In the genomic region with DNA sequence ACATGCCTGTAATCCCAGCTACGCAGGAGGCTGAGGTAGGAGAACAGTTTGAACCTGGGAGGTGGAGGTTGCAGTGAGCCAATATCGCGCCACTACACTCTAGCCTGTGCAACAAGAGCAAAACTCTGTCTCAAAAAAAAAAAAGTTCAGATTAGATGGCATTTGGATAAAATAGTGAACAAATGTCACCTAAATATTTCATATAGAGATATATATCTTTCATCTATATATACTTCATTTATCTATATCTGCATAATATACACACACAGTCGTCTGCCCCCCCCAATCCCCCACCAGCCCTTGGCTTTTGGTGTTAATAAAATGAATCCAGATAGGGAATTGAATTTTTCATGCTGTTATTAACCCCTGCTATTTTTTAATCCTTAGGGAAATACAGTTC, we compare ENCODE assay signal across 8 cellular contexts. TPM values are rescaled to one million over a fixed set of nuclear protein-coding genes. Genes with fewer than 3 reads are reported as not detected.
DNase-seq lines count a peak whose midpoint lies in the region; ATAC-seq and TF ChIP-seq lines count a peak whose summit lies in the region.

No MANE protein-coding gene starts in this region.

- H3K4me2 ChIP-seq in OCI-LY1 (ENCODE audit: low read length) (peak overlapping the region; percentile 94), neuronal stem cell (ENCODE audit: insufficient read depth, low read length, poor library complexity, severe bottlenecking) (no peak overlapping the region)

- H2BK120ac ChIP-seq in neuronal stem cell (ENCODE audit: low read depth, low read length), result no peak overlapping the region

- H2AK5ac ChIP-seq in neuronal stem cell (ENCODE audit: low read depth, low read length), result no peak overlapping the region

- intact Hi-C loops in CD4-positive, alpha-beta T cell (cut with DNase I, micrococcal nuclease), result loop anchor here in 1 of 2 experiments (10.0 kb wide), 1 partner anchor 552 kb away; no protein-coding TSS in a partner anchor
- intact Hi-C loops in ovary (cut with DNase I), result no loop called here

- no peak for TF ChIP-seq POLR2A in ovary (IDR thresholded peaks at IDR 0.05)

- no peak for TF ChIP-seq CTCF in CD4-positive, alpha-beta T cell (IDR thresholded peaks at IDR 0.05)
- TF ChIP-seq CTCF in OCI-LY1 (IDR thresholded peaks at IDR 0.05; ENCODE audit: low read length), result no peak
- TF ChIP-seq CTCF in endothelial cell (IDR thresholded peaks at IDR 0.05; ENCODE audit: unreplicated experiment), result no peak
- no peak for TF ChIP-seq CTCF in ovary (IDR thresholded peaks at IDR 0.05)

- H3K18ac ChIP-seq in neuronal stem cell (ENCODE audit: low read length), result no peak overlapping the region

- H3K4me1 Mint-ChIP-seq in CD4-positive, alpha-beta T cell (ENCODE audit: low read depth), result peaks cover 46% of the 10 kb centered on the region
- H3K4me1 Mint-ChIP-seq in endothelial cell (ENCODE audit: unreplicated experiment), result peaks cover 9% of the 10 kb centered on the region

- peaks cover 90% of the 10 kb centered on the region for H3K36me3 ChIP-seq in OCI-LY1 (ENCODE audit: insufficient read depth, low read length)
- no peaks in the 10 kb centered on the region for H3K36me3 ChIP-seq in ovary
- H3K36me3 ChIP-seq in neuronal stem cell (replicated peaks in 1 of 2; ENCODE audit: control insufficient read depth in 2 of 2, insufficient read depth in 2 of 2, low read length in 2 of 2), result peaks cover 5 to 87% of the 10 kb centered on the region in 2 donors

- no peak overlapping the region for H3K4ac ChIP-seq in neuronal stem cell (ENCODE audit: low read length)

- peak overlapping the region; percentile 100 for H3K27ac Mint-ChIP-seq in CD4-positive, alpha-beta T cell
- no peak overlapping the region for H3K27ac Mint-ChIP-seq in endothelial cell (ENCODE audit: unreplicated experiment)

- H3K79me2 ChIP-seq in OCI-LY1 (ENCODE audit: insufficient read depth, low read length), result peaks cover 87% of the 10 kb centered on the region

- H2BK15ac ChIP-seq in neuronal stem cell (ENCODE audit: low read length), result no peak overlapping the region

- WGBS in ovary, 3 donors, result 48 to 51% (median 48%) methylated on average over 4 of the region's 4 CpGs
- WGBS in neuronal stem cell (ENCODE audit: extremely low coverage in 2 of 2, insufficient read length in 2 of 2, insufficient replicate concordance in 1 of 2), 2 donors, result no CpG with 5 or more reads among the region's 4 CpGs

- no peak overlapping the region for H4K91ac ChIP-seq in neuronal stem cell (ENCODE audit: low read depth, low read length, poor library complexity)

- peaks cover 26% of the 10 kb centered on the region for H3K4me1 ChIP-seq in OCI-LY1 (ENCODE audit: insufficient read depth, low read length, severe bottlenecking)
- H3K4me1 ChIP-seq in ovary (ENCODE audit: insufficient read depth), result peaks cover 2% of the 10 kb centered on the region
- H3K4me1 ChIP-seq in neuronal stem cell (ENCODE audit: control insufficient read depth in 2 of 2, insufficient read depth in 1 of 2, low read depth in 1 of 2, low read length in 2 of 2), result no peaks in the 10 kb centered on the region

- no peak overlapping the region for H3K14ac ChIP-seq in neuronal stem cell (ENCODE audit: low read length)

- no peak overlapping the region for H4K8ac ChIP-seq in neuronal stem cell (ENCODE audit: low read depth, low read length)

- peak overlapping the region; percentile 100 for H3K4me3 Mint-ChIP-seq in CD4-positive, alpha-beta T cell
- peak overlapping the region; percentile 88 for H3K4me3 Mint-ChIP-seq in endothelial cell (ENCODE audit: unreplicated experiment)

- no peak overlapping the region for H2AFZ ChIP-seq in OCI-LY1 (ENCODE audit: low read length)
- no peak overlapping the region for H2AFZ ChIP-seq in neuronal stem cell (ENCODE audit: low read length)

- H3K9ac ChIP-seq in OCI-LY1 (ENCODE audit: low read length), result peak overlapping the region; percentile 95
- no peak overlapping the region for H3K9ac ChIP-seq in neuronal stem cell (ENCODE audit: low read depth, low read length, poor library complexity)

- H2BK5ac ChIP-seq in neuronal stem cell (ENCODE audit: low read length), result no peak overlapping the region

- H3F3A ChIP-seq in OCI-LY1 (ENCODE audit: insufficient read depth, low read length), result no peaks in the 10 kb centered on the region

- no peaks in the 10 kb centered on the region for H3K27me3 Mint-ChIP-seq in CD4-positive, alpha-beta T cell
- peaks cover 6% of the 10 kb centered on the region for H3K27me3 Mint-ChIP-seq in endothelial cell (ENCODE audit: unreplicated experiment)

- H3K27me3 ChIP-seq in CD4-positive, alpha-beta T cell (ENCODE audit: control insufficient read depth, insufficient read depth, low read length), result no peaks in the 10 kb centered on the region
- H3K27me3 ChIP-seq in OCI-LY1 (ENCODE audit: insufficient read depth, low read length), result no peaks in the 10 kb centered on the region
- no peaks in the 10 kb centered on the region for H3K27me3 ChIP-seq in ovary
- H3K27me3 ChIP-seq in neuronal stem cell (ENCODE audit: control insufficient read depth in 3 of 3, insufficient read depth in 3 of 3, low read depth in 1 of 3, low read length in 3 of 3), result no peaks in the 10 kb centered on the region

- no peak overlapping the region for H3K23ac ChIP-seq in neuronal stem cell (ENCODE audit: low read depth, low read length, poor library complexity)

- no peaks in the 10 kb centered on the region for H3K9me3 Mint-ChIP-seq in CD4-positive, alpha-beta T cell
- no peaks in the 10 kb centered on the region for H3K9me3 Mint-ChIP-seq in endothelial cell (ENCODE audit: unreplicated experiment)

- no peak for TF ChIP-seq EP300 in ovary (IDR thresholded peaks at IDR 0.05)

- no peak for DNase-seq in CD4-positive, alpha-beta T cell
- DNase-seq in endothelial cell (ENCODE audit: low spot score) (no peak), ovary (no peak), COLO668 (lab: John Stamatoyannopoulos, UW; ENCODE audit: unreplicated experiment) (no peak), neuronal stem cell (ENCODE audit: low spot score) (no peak), NAMALWA (ENCODE audit: low spot score) (no peak)

- H3K9me2 ChIP-seq in OCI-LY1 (ENCODE audit: low read depth, low read length), result no peaks in the 10 kb centered on the region

- H4K20me1 ChIP-seq in OCI-LY1 (ENCODE audit: insufficient read depth, low read length), result 0 out of 2 replicates have a peak, but pooled peaks cover 10% of the 10 kb centered on the region

- CTCF ChIA-PET in CD4-positive, alpha-beta T cell (lab: Charles Lee), result interaction anchor here (1.2 to 5.8 kb wide), 3 partner anchors 9 to 97 kb away, joined by 4 to 55 read pairs (median 5); no protein-coding TSS in a partner anchor

- no peak overlapping the region for H3K27ac ChIP-seq in CD4-positive, alpha-beta T cell (ENCODE audit: low read depth, low read length)
- H3K27ac ChIP-seq in OCI-LY1 (ENCODE audit: low read depth, low read length, poor library complexity, severe bottlenecking) (no peak overlapping the region), ovary (no peak overlapping the region), neuronal stem cell (replicated peaks; ENCODE audit: low read length) (no peak overlapping the region)

- no peak for ATAC-seq in CD4-positive, alpha-beta T cell (ENCODE audit: poor library complexity)
- no peak for ATAC-seq in GM18519 (IDR thresholded peaks at IDR 0.05; ENCODE audit: low FRiP score, unreplicated experiment)

- H3K4me3 ChIP-seq in OCI-LY1 (ENCODE audit: low read depth, low read length, poor library complexity, severe bottlenecking) (peak overlapping the region; percentile 91), ovary (peak overlapping the region; percentile 86), neuronal stem cell (ENCODE audit: low read length in 2 of 2) (peak overlapping the region in 1 of 2 donors; percentile 98)

- no peak overlapping the region for H2BK12ac ChIP-seq in neuronal stem cell (ENCODE audit: low read length)

- H3K36me3 Mint-ChIP-seq in CD4-positive, alpha-beta T cell (ENCODE audit: low read depth), result peaks cover 96% of the 10 kb centered on the region
- peaks cover 5% of the 10 kb centered on the region for H3K36me3 Mint-ChIP-seq in endothelial cell (ENCODE audit: low read depth, unreplicated experiment)

- POLR2A ChIA-PET in CD4-positive, alpha-beta T cell (lab: Charles Lee), result interaction anchor here (1.2 to 1.7 kb wide), 3 partner anchors 8 to 99 kb away, joined by 3 to 10 read pairs (median 6); no protein-coding TSS in a partner anchor

- no peaks in the 10 kb centered on the region for H3K9me3 ChIP-seq in CD4-positive, alpha-beta T cell (ENCODE audit: control insufficient read depth, low read length)
- H3K9me3 ChIP-seq in OCI-LY1 (ENCODE audit: low read length) (no peaks in the 10 kb centered on the region), ovary (no peaks in the 10 kb centered on the region), neuronal stem cell (replicated peaks in 1 of 2; ENCODE audit: control insufficient read depth in 2 of 2, insufficient read depth in 1 of 2, low read depth in 1 of 2, low read length in 2 of 2) (no peaks in the 10 kb centered on the region)

- H3K79me1 ChIP-seq in neuronal stem cell (ENCODE audit: low read depth, low read length), result no peaks in the 10 kb centered on the region

RNA-seq across cellular contexts. Expression of gene PPP1R15B, which starts 5.0 kb away (rescaled TPM):
- 100 to 1,000 TPM; 171 to 179 TPM for total RNA-seq in CD4-positive, alpha-beta T cell
- 43.2 TPM for total RNA-seq in endothelial cell (ENCODE audit: unreplicated experiment)
- total RNA-seq in ovary, result 10 to 100 TPM; 30.7 to 69.5 (median 49.5) TPM
- 10 to 100 TPM; 16.5 to 19.4 TPM for polyA plus RNA-seq in ovary
- polyA plus RNA-seq in neuronal stem cell (2013, experiment 1 of 2), result 18.4 TPM
- polyA plus RNA-seq in neuronal stem cell (2013, experiment 2 of 2), result 19.2 TPM

RNA-seq across cellular contexts. Expression of gene PLEKHA6, which starts 46.9 kb away (rescaled TPM):
- under 1 TPM; 0.53 to 0.82 TPM for total RNA-seq in CD4-positive, alpha-beta T cell
- total RNA-seq in endothelial cell (ENCODE audit: unreplicated experiment) (3.7 TPM), ovary (10 to 100 TPM in 2 of 7 donors, 1 to 10 TPM in 5; 2.3 to 20.5 (median 9.3) TPM)
- 1 to 10 TPM; 2.5 to 4.9 TPM for polyA plus RNA-seq in ovary
- 0.49 TPM for polyA plus RNA-seq in neuronal stem cell (2013, experiment 1 of 2)
- 0.48 TPM for polyA plus RNA-seq in neuronal stem cell (2013, experiment 2 of 2)
